1 cellular context compared by ENCODE assay signal in the genomic region with DNA sequence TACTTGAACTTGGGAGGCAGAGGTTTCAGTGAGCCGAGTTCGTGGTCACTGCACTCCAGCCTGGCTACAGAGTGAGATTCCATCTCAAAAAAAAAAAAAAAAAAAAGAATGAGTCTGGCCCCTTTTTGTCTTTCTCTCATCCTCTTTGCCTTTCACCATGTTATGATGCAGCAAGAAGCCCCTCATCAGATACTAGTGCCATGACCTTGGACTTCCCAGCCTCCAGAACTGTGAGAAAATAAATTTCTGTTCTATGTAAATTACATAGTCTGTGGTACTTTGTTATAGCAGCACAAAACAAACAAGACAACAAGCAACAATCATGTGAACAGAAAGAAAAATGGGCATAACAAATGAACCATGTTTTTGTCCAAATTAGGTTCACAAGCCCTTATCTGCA.
TF ChIP-seq lines count a peak whose summit lies in the region.

No MANE protein-coding gene starts in this region.

TF ChIP-seq in K562, 482 proteins besides CTCF, POLR2A, EP300 and RAD21:
- TF ChIP-seq, protein P1, sequence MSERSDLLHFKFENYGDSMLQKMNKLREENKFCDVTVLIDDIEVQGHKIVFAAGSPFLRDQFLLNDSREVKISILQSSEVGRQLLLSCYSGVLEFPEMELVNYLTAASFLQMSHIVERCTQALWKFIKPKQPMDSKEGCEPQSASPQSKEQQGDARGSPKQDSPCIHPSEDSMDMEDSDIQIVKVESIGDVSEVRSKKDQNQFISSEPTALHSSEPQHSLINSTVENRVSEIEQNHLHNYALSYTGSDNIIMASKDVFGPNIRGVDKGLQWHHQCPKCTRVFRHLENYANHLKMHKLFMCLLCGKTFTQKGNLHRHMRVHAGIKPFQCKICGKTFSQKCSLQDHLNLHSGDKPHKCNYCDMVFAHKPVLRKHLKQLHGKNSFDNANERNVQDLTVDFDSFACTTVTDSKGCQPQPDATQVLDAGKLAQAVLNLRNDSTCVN (CRISPR knock-in tag; IDR thresholded peaks at IDR 0.05) = no peak
- TF ChIP-seq, protein P2, sequence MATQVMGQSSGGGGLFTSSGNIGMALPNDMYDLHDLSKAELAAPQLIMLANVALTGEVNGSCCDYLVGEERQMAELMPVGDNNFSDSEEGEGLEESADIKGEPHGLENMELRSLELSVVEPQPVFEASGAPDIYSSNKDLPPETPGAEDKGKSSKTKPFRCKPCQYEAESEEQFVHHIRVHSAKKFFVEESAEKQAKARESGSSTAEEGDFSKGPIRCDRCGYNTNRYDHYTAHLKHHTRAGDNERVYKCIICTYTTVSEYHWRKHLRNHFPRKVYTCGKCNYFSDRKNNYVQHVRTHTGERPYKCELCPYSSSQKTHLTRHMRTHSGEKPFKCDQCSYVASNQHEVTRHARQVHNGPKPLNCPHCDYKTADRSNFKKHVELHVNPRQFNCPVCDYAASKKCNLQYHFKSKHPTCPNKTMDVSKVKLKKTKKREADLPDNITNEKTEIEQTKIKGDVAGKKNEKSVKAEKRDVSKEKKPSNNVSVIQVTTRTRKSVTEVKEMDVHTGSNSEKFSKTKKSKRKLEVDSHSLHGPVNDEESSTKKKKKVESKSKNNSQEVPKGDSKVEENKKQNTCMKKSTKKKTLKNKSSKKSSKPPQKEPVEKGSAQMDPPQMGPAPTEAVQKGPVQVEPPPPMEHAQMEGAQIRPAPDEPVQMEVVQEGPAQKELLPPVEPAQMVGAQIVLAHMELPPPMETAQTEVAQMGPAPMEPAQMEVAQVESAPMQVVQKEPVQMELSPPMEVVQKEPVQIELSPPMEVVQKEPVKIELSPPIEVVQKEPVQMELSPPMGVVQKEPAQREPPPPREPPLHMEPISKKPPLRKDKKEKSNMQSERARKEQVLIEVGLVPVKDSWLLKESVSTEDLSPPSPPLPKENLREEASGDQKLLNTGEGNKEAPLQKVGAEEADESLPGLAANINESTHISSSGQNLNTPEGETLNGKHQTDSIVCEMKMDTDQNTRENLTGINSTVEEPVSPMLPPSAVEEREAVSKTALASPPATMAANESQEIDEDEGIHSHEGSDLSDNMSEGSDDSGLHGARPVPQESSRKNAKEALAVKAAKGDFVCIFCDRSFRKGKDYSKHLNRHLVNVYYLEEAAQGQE (CRISPR knock-in tag; IDR thresholded peaks at IDR 0.05; ENCODE audit: low read depth) = no peak
- TF ChIP-seq TRIM24 (IDR thresholded peaks at IDR 0.05) = no peak
- no peak for TF ChIP-seq ATF1 (CRISPR knock-in tag; IDR thresholded peaks at IDR 0.05)
- TF ChIP-seq ATF1 (tag; IDR thresholded peaks at IDR 0.05) = no peak
- no peak for TF ChIP-seq TBP (optimal IDR thresholded peaks at IDR 0.05; ENCODE audit: low read depth, low read length)
- TF ChIP-seq, protein P3, sequence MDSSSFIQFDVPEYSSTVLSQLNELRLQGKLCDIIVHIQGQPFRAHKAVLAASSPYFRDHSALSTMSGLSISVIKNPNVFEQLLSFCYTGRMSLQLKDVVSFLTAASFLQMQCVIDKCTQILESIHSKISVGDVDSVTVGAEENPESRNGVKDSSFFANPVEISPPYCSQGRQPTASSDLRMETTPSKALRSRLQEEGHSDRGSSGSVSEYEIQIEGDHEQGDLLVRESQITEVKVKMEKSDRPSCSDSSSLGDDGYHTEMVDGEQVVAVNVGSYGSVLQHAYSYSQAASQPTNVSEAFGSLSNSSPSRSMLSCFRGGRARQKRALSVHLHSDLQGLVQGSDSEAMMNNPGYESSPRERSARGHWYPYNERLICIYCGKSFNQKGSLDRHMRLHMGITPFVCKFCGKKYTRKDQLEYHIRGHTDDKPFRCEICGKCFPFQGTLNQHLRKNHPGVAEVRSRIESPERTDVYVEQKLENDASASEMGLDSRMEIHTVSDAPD (CRISPR knock-in tag; IDR thresholded peaks at IDR 0.05) = no peak
- TF ChIP-seq ZNF24 (IDR thresholded peaks at IDR 0.05) = no peak
- no peak for TF ChIP-seq JUNB (CRISPR knock-in tag; conservative IDR thresholded peaks at IDR 0.05)
- no peak for TF ChIP-seq SUPT5H (IDR thresholded peaks at IDR 0.05)
- TF ChIP-seq FOS (IDR thresholded peaks at IDR 0.05; ENCODE audit: extremely low read depth, insufficient read length) = no peak
- no peak for TF ChIP-seq HDAC1 (IDR thresholded peaks at IDR 0.05)
- no peak for TF ChIP-seq MBD2 (IDR thresholded peaks at IDR 0.05; ENCODE audit: borderline replicate concordance, low read depth)
- TF ChIP-seq STAG1 (CRISPR knock-in tag; IDR thresholded peaks at IDR 0.05; ENCODE audit: borderline replicate concordance) = no peak
- TF ChIP-seq ZFP30 (CRISPR knock-in tag; IDR thresholded peaks at IDR 0.05; ENCODE audit: borderline replicate concordance) = no peak
- TF ChIP-seq PHF8 (IDR thresholded peaks at IDR 0.05; ENCODE audit: borderline replicate concordance, low read length) = no peak
- no peak for TF ChIP-seq JUN (IDR thresholded peaks at IDR 0.05; ENCODE audit: borderline replicate concordance, low read depth, low read length)
- no peak for TF ChIP-seq JUN (CRISPR knock-in tag; IDR thresholded peaks at IDR 0.05; ENCODE audit: borderline replicate concordance)
- TF ChIP-seq HMGN3 (IDR thresholded peaks at IDR 0.05; ENCODE audit: borderline replicate concordance, extremely low read depth, insufficient read length, low read depth, low read length) = no peak
- TF ChIP-seq, protein P4, sequence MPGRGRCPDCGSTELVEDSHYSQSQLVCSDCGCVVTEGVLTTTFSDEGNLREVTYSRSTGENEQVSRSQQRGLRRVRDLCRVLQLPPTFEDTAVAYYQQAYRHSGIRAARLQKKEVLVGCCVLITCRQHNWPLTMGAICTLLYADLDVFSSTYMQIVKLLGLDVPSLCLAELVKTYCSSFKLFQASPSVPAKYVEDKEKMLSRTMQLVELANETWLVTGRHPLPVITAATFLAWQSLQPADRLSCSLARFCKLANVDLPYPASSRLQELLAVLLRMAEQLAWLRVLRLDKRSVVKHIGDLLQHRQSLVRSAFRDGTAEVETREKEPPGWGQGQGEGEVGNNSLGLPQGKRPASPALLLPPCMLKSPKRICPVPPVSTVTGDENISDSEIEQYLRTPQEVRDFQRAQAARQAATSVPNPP (IDR thresholded peaks at IDR 0.05; ENCODE audit: borderline replicate concordance, insufficient read depth, insufficient read length) = no peak
- TF ChIP-seq, protein P5, sequence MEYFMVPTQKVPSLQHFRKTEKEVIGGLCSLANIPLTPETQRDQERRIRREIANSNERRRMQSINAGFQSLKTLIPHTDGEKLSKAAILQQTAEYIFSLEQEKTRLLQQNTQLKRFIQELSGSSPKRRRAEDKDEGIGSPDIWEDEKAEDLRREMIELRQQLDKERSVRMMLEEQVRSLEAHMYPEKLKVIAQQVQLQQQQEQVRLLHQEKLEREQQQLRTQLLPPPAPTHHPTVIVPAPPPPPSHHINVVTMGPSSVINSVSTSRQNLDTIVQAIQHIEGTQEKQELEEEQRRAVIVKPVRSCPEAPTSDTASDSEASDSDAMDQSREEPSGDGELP (CRISPR knock-in tag; IDR thresholded peaks at IDR 0.05; ENCODE audit: borderline replicate concordance) = no peak
- no peak for TF ChIP-seq POLR3G (IDR thresholded peaks at IDR 0.05; ENCODE audit: extremely low read depth, insufficient read length, insufficient replicate concordance)
